In the genomic region with DNA sequence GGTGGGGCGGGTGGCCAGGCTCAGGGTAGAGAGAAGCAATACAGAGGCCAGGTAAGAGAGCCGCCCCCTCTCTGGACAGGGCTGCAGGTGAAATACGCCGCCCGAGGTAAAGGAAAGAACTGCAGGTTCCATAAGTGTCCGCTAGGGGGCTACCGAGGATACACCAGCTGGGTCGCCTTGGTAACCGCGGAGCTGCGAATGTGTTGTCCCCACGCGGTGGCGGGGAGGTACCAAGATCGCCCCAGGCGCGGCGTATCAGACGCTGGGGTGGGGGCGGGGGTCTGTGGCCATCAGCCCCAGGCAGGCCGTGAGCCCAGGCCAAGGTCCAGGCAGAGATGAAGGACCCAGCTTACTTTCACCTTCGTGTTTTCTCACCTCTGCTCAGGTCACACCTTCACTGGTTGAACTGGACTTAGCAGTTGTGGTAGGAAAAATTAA, we compare ENCODE assay signal across 1 cellular context.
TF ChIP-seq lines count a peak whose summit lies in the region.

No MANE protein-coding gene starts in this region.

TF ChIP-seq in HepG2, 621 proteins besides CTCF, POLR2A, EP300 and RAD21 (continued from another document and continues in another):
- peak; percentile 78 for TF ChIP-seq ZNF574 (CRISPR knock-in tag; IDR thresholded peaks at IDR 0.05)
- TF ChIP-seq ZNF629 (CRISPR knock-in tag; conservative IDR thresholded peaks at IDR 0.05) = 0 out of 2 replicates have a peak, but pooled peaks have one; percentile 6
- peak; percentile 87 for TF ChIP-seq ZNF687 (CRISPR knock-in tag; IDR thresholded peaks at IDR 0.05)
- TF ChIP-seq RXRB (CRISPR knock-in tag; IDR thresholded peaks at IDR 0.05; ENCODE audit: borderline replicate concordance) = 0 out of 2 replicates have a peak, but pooled peaks have one; percentile 52
- TF ChIP-seq ZNF816 (CRISPR knock-in tag; IDR thresholded peaks at IDR 0.05; ENCODE audit: borderline replicate concordance) = no peak
- TF ChIP-seq PAXIP1 (CRISPR knock-in tag; conservative IDR thresholded peaks at IDR 0.05) = peak; percentile 74
- TF ChIP-seq ZNF572 (CRISPR knock-in tag; IDR thresholded peaks at IDR 0.05) = no peak
- peak; percentile 45; the same call in 1 of the 2 replicates for TF ChIP-seq FOXJ3 (CRISPR knock-in tag; IDR thresholded peaks at IDR 0.05; ENCODE audit: borderline replicate concordance)
- no peak for TF ChIP-seq SMAD1 (CRISPR knock-in tag; IDR thresholded peaks at IDR 0.05; ENCODE audit: borderline replicate concordance, low read depth)
- TF ChIP-seq ZBTB7B (CRISPR knock-in tag; IDR thresholded peaks at IDR 0.05) = no peak
- peak; percentile 81 for TF ChIP-seq ZBTB7A (CRISPR knock-in tag; IDR thresholded peaks at IDR 0.05)
- no peak for TF ChIP-seq SNAI1 (CRISPR knock-in tag; IDR thresholded peaks at IDR 0.05; ENCODE audit: borderline replicate concordance)
- no peak for TF ChIP-seq ZNF3 (CRISPR knock-in tag; IDR thresholded peaks at IDR 0.05)
- TF ChIP-seq RNF2 (conservative IDR thresholded peaks at IDR 0.05; ENCODE audit: low read depth) = peak; percentile 87
- no peak for TF ChIP-seq ZKSCAN1 (IDR thresholded peaks at IDR 0.05; ENCODE audit: low read length)
- TF ChIP-seq ELF4 (CRISPR knock-in tag; IDR thresholded peaks at IDR 0.05; ENCODE audit: borderline replicate concordance) = no peak
- no peak for TF ChIP-seq ZNF543 (CRISPR knock-in tag; IDR thresholded peaks at IDR 0.05)
- peak; percentile 54; the same call in 1 of the 2 replicates for TF ChIP-seq CBFB (CRISPR knock-in tag; IDR thresholded peaks at IDR 0.05)
- no peak for TF ChIP-seq ZNF749 (CRISPR knock-in tag; IDR thresholded peaks at IDR 0.05; ENCODE audit: borderline replicate concordance)
- TF ChIP-seq ZKSCAN8 (CRISPR knock-in tag; IDR thresholded peaks at IDR 0.05; ENCODE audit: borderline replicate concordance) = peak; percentile 36; the same call in 1 of the 2 replicates
- peak; percentile 87 for TF ChIP-seq ZEB1 (IDR thresholded peaks at IDR 0.05; ENCODE audit: insufficient replicate concordance, low read depth)
- no peak for TF ChIP-seq POLR2AphosphoS5 (IDR thresholded peaks at IDR 0.05; ENCODE audit: low read depth, low read length)
- TF ChIP-seq ZNF354B (CRISPR knock-in tag; IDR thresholded peaks at IDR 0.05) = no peak
- TF ChIP-seq KLF12 (CRISPR knock-in tag; IDR thresholded peaks at IDR 0.05; ENCODE audit: borderline replicate concordance) = peak; percentile 55; the same call in 1 of the 2 replicates
- TF ChIP-seq, protein P1, sequence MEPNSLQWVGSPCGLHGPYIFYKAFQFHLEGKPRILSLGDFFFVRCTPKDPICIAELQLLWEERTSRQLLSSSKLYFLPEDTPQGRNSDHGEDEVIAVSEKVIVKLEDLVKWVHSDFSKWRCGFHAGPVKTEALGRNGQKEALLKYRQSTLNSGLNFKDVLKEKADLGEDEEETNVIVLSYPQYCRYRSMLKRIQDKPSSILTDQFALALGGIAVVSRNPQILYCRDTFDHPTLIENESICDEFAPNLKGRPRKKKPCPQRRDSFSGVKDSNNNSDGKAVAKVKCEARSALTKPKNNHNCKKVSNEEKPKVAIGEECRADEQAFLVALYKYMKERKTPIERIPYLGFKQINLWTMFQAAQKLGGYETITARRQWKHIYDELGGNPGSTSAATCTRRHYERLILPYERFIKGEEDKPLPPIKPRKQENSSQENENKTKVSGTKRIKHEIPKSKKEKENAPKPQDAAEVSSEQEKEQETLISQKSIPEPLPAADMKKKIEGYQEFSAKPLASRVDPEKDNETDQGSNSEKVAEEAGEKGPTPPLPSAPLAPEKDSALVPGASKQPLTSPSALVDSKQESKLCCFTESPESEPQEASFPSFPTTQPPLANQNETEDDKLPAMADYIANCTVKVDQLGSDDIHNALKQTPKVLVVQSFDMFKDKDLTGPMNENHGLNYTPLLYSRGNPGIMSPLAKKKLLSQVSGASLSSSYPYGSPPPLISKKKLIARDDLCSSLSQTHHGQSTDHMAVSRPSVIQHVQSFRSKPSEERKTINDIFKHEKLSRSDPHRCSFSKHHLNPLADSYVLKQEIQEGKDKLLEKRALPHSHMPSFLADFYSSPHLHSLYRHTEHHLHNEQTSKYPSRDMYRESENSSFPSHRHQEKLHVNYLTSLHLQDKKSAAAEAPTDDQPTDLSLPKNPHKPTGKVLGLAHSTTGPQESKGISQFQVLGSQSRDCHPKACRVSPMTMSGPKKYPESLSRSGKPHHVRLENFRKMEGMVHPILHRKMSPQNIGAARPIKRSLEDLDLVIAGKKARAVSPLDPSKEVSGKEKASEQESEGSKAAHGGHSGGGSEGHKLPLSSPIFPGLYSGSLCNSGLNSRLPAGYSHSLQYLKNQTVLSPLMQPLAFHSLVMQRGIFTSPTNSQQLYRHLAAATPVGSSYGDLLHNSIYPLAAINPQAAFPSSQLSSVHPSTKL (CRISPR knock-in tag; IDR thresholded peaks at IDR 0.05) = peak; percentile 55; the same call in 1 of the 2 replicates
- TF ChIP-seq, protein P2, sequence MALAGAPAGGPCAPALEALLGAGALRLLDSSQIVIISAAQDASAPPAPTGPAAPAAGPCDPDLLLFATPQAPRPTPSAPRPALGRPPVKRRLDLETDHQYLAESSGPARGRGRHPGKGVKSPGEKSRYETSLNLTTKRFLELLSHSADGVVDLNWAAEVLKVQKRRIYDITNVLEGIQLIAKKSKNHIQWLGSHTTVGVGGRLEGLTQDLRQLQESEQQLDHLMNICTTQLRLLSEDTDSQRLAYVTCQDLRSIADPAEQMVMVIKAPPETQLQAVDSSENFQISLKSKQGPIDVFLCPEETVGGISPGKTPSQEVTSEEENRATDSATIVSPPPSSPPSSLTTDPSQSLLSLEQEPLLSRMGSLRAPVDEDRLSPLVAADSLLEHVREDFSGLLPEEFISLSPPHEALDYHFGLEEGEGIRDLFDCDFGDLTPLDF (CRISPR knock-in tag; IDR thresholded peaks at IDR 0.05) = no peak
- TF ChIP-seq JUND (CRISPR knock-in tag; IDR thresholded peaks at IDR 0.05) = no peak
- no peak for TF ChIP-seq MLLT10 (CRISPR knock-in tag; IDR thresholded peaks at IDR 0.05)
- peak; percentile 40; the same call in 1 of the 2 replicates for TF ChIP-seq ZNF768 (CRISPR knock-in tag; IDR thresholded peaks at IDR 0.05)
- no peak for TF ChIP-seq ZNF431 (CRISPR knock-in tag; IDR thresholded peaks at IDR 0.05; ENCODE audit: borderline replicate concordance, low read depth)
- TF ChIP-seq ZMYM2 (CRISPR knock-in tag; IDR thresholded peaks at IDR 0.05) = peak; percentile 66; the same call in 1 of the 2 replicates
- TF ChIP-seq ETV6 (CRISPR knock-in tag; conservative IDR thresholded peaks at IDR 0.05) = no peak
- TF ChIP-seq HNRNPLL (IDR thresholded peaks at IDR 0.05; ENCODE audit: low read depth, low read length, poor library complexity, severe bottlenecking) = peak; percentile 60
- peak; percentile 30; the same call in 1 of the 2 replicates for TF ChIP-seq FOSL2 (CRISPR knock-in tag; IDR thresholded peaks at IDR 0.05)
- no peak for TF ChIP-seq RFXANK (CRISPR knock-in tag; IDR thresholded peaks at IDR 0.05)
- no peak for TF ChIP-seq PAWR (CRISPR knock-in tag; IDR thresholded peaks at IDR 0.05; ENCODE audit: borderline replicate concordance)
- TF ChIP-seq, protein P3, sequence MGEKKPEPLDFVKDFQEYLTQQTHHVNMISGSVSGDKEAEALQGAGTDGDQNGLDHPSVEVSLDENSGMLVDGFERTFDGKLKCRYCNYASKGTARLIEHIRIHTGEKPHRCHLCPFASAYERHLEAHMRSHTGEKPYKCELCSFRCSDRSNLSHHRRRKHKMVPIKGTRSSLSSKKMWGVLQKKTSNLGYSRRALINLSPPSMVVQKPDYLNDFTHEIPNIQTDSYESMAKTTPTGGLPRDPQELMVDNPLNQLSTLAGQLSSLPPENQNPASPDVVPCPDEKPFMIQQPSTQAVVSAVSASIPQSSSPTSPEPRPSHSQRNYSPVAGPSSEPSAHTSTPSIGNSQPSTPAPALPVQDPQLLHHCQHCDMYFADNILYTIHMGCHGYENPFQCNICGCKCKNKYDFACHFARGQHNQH (CRISPR knock-in tag; IDR thresholded peaks at IDR 0.05) = 0 out of 2 replicates have a peak, but pooled peaks have one; percentile 34
- no peak for TF ChIP-seq RELA (CRISPR knock-in tag; IDR thresholded peaks at IDR 0.05)
- TF ChIP-seq FOXK1 (CRISPR knock-in tag; IDR thresholded peaks at IDR 0.05; ENCODE audit: borderline replicate concordance, low read depth) = peak; percentile 54; the same call in 1 of the 2 replicates
- peak; percentile 44 for TF ChIP-seq ZNF781 (CRISPR knock-in tag; IDR thresholded peaks at IDR 0.05; ENCODE audit: borderline replicate concordance, not compliant biosample characterization)
- peak; percentile 92 for TF ChIP-seq RFX1 (IDR thresholded peaks at IDR 0.05)
- peak; percentile 76; the same call in 1 of the 2 replicates for TF ChIP-seq ZNF350 (CRISPR knock-in tag; IDR thresholded peaks at IDR 0.05; ENCODE audit: borderline replicate concordance, low read depth)
- no peak for TF ChIP-seq ZNF737 (CRISPR knock-in tag; IDR thresholded peaks at IDR 0.05; ENCODE audit: borderline replicate concordance)
- no peak for TF ChIP-seq TEAD2 (CRISPR knock-in tag; IDR thresholded peaks at IDR 0.05)
- TF ChIP-seq SMYD3 (CRISPR knock-in tag; IDR thresholded peaks at IDR 0.05) = 0 out of 2 replicates have a peak, but pooled peaks have one; percentile 31
- no peak for TF ChIP-seq GTF2F1 (IDR thresholded peaks at IDR 0.05; ENCODE audit: low read length)
- no peak; the same call in 1 of the 2 replicates for TF ChIP-seq MED13 (CRISPR knock-in tag; IDR thresholded peaks at IDR 0.05)
- no peak for TF ChIP-seq ZNF576 (CRISPR knock-in tag; IDR thresholded peaks at IDR 0.05)
- TF ChIP-seq ZSCAN25 (CRISPR knock-in tag; IDR thresholded peaks at IDR 0.05) = no peak
- no peak for TF ChIP-seq IKZF1 (IDR thresholded peaks at IDR 0.05)
- no peak for TF ChIP-seq ZNF24 (IDR thresholded peaks at IDR 0.05)
- no peak for TF ChIP-seq TCF7 (IDR thresholded peaks at IDR 0.05; ENCODE audit: low read depth)
